In the genomic region with DNA sequence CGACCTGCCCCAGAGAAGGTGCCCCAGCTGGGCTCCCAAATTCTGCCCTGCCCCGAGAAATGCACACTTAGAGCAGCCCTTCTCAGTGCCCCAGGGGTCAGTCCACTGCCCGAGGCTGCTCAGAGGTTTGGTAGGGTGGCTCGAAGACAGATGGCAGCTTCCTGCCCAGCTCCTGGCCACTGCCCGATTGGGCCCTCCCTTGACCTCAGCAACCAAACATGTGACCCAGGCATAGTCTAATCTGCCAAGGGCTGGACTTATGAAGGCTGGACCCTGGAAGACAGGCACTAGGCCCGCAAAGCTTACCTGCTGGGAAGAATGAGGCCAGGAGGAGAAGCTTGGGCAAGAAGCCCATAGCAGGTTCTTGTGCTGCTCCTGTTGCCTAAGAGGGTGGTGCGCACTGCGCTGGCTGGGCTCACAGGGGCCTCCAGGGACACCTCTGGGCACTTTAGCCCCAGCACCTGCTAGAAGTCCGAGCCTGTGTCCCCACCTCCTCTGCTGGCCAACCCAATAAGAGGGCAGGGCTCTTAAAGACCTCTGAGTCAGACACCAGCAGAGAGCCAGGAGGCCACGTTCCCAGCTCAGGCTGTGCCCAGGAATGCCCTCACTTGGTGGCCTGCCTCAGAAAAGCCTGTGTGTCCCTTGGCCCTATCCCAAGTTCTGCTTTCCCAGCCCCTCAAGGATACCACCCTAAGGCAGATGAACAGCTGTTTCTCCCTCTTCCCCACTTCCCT, we compare ENCODE assay signal across 1 cellular context.
TF ChIP-seq lines count a peak whose summit lies in the region.

No MANE protein-coding gene starts in this region.

TF ChIP-seq in GM23338, 12 proteins besides CTCF, POLR2A, EP300 and RAD21:
- TF ChIP-seq NANOG (IDR thresholded peaks at IDR 0.05; ENCODE audit: borderline replicate concordance) (no peak), EZH2 (IDR thresholded peaks at IDR 0.05; ENCODE audit: low read depth, unreplicated experiment) (no peak), JUNB (IDR thresholded peaks at IDR 0.05; ENCODE audit: unreplicated experiment) (no peak), CREB1 (CRISPR knock-in tag; IDR thresholded peaks at IDR 0.05; ENCODE audit: low read depth) (no peak), ZNF114 (CRISPR knock-in tag; IDR thresholded peaks at IDR 0.05) (no peak), STAT1 (IDR thresholded peaks at IDR 0.05; ENCODE audit: unreplicated experiment) (no peak), ETS1 (IDR thresholded peaks at IDR 0.05) (no peak), ZNF331 (CRISPR knock-in tag; IDR thresholded peaks at IDR 0.05; ENCODE audit: low read depth) (no peak), EZH2phosphoT487 (IDR thresholded peaks at IDR 0.05; ENCODE audit: unreplicated experiment) (no peak), POLR2AphosphoS5 (IDR thresholded peaks at IDR 0.05; ENCODE audit: low read depth) (no peak)
- TF ChIP-seq, protein P1, sequence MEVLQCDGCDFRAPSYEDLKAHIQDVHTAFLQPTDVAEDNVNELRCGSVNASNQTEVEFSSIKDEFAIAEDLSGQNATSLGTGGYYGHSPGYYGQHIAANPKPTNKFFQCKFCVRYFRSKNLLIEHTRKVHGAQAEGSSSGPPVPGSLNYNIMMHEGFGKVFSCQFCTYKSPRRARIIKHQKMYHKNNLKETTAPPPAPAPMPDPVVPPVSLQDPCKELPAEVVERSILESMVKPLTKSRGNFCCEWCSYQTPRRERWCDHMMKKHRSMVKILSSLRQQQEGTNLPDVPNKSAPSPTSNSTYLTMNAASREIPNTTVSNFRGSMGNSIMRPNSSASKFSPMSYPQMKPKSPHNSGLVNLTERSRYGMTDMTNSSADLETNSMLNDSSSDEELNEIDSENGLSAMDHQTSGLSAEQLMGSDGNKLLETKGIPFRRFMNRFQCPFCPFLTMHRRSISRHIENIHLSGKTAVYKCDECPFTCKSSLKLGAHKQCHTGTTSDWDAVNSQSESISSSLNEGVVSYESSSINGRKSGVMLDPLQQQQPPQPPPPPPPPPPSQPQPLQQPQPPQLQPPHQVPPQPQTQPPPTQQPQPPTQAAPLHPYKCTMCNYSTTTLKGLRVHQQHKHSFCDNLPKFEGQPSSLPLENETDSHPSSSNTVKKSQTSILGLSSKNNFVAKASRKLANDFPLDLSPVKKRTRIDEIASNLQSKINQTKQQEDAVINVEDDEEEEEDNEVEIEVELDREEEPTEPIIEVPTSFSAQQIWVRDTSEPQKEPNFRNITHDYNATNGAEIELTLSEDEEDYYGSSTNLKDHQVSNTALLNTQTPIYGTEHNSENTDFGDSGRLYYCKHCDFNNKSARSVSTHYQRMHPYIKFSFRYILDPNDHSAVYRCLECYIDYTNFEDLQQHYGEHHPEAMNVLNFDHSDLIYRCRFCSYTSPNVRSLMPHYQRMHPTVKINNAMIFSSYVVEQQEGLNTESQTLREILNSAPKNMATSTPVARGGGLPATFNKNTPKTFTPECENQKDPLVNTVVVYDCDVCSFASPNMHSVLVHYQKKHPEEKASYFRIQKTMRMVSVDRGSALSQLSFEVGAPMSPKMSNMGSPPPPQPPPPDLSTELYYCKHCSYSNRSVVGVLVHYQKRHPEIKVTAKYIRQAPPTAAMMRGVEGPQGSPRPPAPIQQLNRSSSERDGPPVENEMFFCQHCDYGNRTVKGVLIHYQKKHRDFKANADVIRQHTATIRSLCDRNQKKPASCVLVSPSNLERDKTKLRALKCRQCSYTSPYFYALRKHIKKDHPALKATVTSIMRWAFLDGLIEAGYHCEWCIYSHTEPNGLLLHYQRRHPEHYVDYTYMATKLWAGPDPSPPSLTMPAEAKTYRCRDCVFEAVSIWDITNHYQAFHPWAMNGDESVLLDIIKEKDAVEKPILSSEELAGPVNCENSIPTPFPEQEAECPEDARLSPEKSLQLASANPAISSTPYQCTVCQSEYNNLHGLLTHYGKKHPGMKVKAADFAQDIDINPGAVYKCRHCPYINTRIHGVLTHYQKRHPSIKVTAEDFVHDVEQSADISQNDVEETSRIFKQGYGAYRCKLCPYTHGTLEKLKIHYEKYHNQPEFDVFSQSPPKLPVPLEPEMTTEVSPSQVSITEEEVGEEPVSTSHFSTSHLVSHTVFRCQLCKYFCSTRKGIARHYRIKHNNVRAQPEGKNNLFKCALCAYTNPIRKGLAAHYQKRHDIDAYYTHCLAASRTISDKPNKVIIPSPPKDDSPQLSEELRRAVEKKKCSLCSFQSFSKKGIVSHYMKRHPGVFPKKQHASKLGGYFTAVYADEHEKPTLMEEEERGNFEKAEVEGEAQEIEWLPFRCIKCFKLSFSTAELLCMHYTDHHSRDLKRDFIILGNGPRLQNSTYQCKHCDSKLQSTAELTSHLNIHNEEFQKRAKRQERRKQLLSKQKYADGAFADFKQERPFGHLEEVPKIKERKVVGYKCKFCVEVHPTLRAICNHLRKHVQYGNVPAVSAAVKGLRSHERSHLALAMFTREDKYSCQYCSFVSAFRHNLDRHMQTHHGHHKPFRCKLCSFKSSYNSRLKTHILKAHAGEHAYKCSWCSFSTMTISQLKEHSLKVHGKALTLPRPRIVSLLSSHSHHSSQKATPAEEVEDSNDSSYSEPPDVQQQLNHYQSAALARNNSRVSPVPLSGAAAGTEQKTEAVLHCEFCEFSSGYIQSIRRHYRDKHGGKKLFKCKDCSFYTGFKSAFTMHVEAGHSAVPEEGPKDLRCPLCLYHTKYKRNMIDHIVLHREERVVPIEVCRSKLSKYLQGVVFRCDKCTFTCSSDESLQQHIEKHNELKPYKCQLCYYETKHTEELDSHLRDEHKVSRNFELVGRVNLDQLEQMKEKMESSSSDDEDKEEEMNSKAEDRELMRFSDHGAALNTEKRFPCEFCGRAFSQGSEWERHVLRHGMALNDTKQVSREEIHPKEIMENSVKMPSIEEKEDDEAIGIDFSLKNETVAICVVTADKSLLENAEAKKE (CRISPR knock-in tag; IDR thresholded peaks at IDR 0.05) = no peak
- TF ChIP-seq, protein P2, sequence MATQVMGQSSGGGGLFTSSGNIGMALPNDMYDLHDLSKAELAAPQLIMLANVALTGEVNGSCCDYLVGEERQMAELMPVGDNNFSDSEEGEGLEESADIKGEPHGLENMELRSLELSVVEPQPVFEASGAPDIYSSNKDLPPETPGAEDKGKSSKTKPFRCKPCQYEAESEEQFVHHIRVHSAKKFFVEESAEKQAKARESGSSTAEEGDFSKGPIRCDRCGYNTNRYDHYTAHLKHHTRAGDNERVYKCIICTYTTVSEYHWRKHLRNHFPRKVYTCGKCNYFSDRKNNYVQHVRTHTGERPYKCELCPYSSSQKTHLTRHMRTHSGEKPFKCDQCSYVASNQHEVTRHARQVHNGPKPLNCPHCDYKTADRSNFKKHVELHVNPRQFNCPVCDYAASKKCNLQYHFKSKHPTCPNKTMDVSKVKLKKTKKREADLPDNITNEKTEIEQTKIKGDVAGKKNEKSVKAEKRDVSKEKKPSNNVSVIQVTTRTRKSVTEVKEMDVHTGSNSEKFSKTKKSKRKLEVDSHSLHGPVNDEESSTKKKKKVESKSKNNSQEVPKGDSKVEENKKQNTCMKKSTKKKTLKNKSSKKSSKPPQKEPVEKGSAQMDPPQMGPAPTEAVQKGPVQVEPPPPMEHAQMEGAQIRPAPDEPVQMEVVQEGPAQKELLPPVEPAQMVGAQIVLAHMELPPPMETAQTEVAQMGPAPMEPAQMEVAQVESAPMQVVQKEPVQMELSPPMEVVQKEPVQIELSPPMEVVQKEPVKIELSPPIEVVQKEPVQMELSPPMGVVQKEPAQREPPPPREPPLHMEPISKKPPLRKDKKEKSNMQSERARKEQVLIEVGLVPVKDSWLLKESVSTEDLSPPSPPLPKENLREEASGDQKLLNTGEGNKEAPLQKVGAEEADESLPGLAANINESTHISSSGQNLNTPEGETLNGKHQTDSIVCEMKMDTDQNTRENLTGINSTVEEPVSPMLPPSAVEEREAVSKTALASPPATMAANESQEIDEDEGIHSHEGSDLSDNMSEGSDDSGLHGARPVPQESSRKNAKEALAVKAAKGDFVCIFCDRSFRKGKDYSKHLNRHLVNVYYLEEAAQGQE (IDR thresholded peaks at IDR 0.05; ENCODE audit: unreplicated experiment) = no peak
